ENCODE assay signal across 8 cellular contexts in genomic region chr19:18204394-18205179, GRCh38. TPM values are rescaled to one million over a fixed set of nuclear protein-coding genes. Genes with fewer than 3 reads are reported as not detected.
A peak's percentile ranks its signal among the peaks of the same experiment; 100 is the strongest.
DNase-seq lines count a peak whose midpoint lies in the region; ATAC-seq, FAIRE-seq and TF ChIP-seq lines count a peak whose summit lies in the region.

No MANE protein-coding gene starts in this region.

- POLR2A ChIA-PET in A549 (lab: Yijun Ruan, JAX) (interaction anchor here (1.0 to 2.0 kb wide), 6 partner anchors 10 to 181 kb away, joined by 3 to 14 read pairs (median 5); partner anchors contain the start of genes GDF15, JUND and MPV17L2), RWPE1 (lab: Yijun Ruan, JAX; ENCODE audit: low non-redundant PET) (interaction anchor here (1.0 kb wide), 1 partner anchor 12 kb away, joined by 3 read pairs; the partner anchor contains the start of gene MPV17L2), K562 (lab: Yijun Ruan, JAX) (interaction anchor here (0.6 to 3.5 kb wide), 18 partner anchors 11 to 212 kb away, joined by 3 to 28 read pairs (median 4); partner anchors contain the start of genes GDF15, IFI30, IQCN and JUND)

- peaks cover 14 to 35% of the 10 kb centered on the region in 2 donors for H3K4me1 Mint-ChIP-seq in stimulated activated naive B cell treated with anti-CD40 and anti-IgM and Interleukin-4, amounts not matched to agents 10 μg/mL and 1 μg/mL and 100 μg/mL, for 72 hours

- intact Hi-C loops in K562 (cut with micrococcal nuclease) (loop anchor here (5.0 kb wide), 2 partner anchors 123 to 213 kb away; partner anchors contain the start of gene SSBP4), kidney (cut with DNase I) (no loop called here)

- WGBS in A549 (ENCODE audit: missing lambda C conversion rate), result 2% methylated on average over 17 of the region's 22 CpGs
- 0% methylated on average over 16 of the region's 22 CpGs for WGBS in K562 (ENCODE audit: insufficient coverage, low coverage, missing lambda C conversion rate)

- in situ Hi-C loops in K562 (cut with MboI), result loop anchor here (5.0 kb wide), 1 partner anchor 48 kb away; no protein-coding TSS in a partner anchor

- H3K27ac Mint-ChIP-seq in stimulated activated naive B cell treated with anti-CD40 and anti-IgM and Interleukin-4, amounts not matched to agents 10 μg/mL and 1 μg/mL and 100 μg/mL, for 72 hours, result peak overlapping the region; percentile 94

- H3K9ac ChIP-seq in K562 (ENCODE audit: insufficient read depth in 1 of 2, low read depth in 2 of 2, low read length in 2 of 2) (peak overlapping the region; percentile 86 to 95), kidney (ENCODE audit: low read length in 2 of 2) (peak overlapping the region; percentile 45 to 92)

- H3K4me1 ChIP-seq in A549, result peaks cover 10% of the 10 kb centered on the region; the same call in 2 of the 3 replicates
- peaks cover 14 to 45% of the 10 kb centered on the region in 2 experiments; a peak in 4 of 5 replicates for H3K4me1 ChIP-seq in K562 (replicated peaks in 1 of 2; ENCODE audit: control insufficient read depth in 2 of 2, insufficient read depth in 2 of 2, low read length in 2 of 2)
- H3K4me1 ChIP-seq in kidney (ENCODE audit: control insufficient read depth in 1 of 2, insufficient read depth in 1 of 2, low read depth in 1 of 2, low read length in 2 of 2), result peaks cover 0 to 16% of the 10 kb centered on the region in 2 donors

- H3K36me3 ChIP-seq in K562 (ENCODE audit: control insufficient read depth, insufficient read depth, low read length) (peaks cover 23% of the 10 kb centered on the region; the same call in 1 of the 3 replicates), kidney (ENCODE audit: control insufficient read depth in 1 of 2, insufficient read depth in 2 of 2, low read length in 2 of 2) (peaks cover 2 to 6% of the 10 kb centered on the region in 2 donors)

- H3K4me2 ChIP-seq in A549 (peak overlapping the region; percentile 95), K562 (ENCODE audit: insufficient read depth, low read length) (peak overlapping the region; percentile 82)

- peaks cover 25% of the 10 kb centered on the region for H3K79me2 ChIP-seq in K562 (ENCODE audit: control insufficient read depth, insufficient read depth, low read length)

- TSS peak; percentile 91 for BruUV-seq in K562 (replicated peaks; lab: Mats Ljungman, UMichigan)

- no peak for DNase-seq in A549 (ENCODE audit: low read depth in 1 of 2, low spot score in 1 of 2)
- peak; percentile 73 for DNase-seq in RWPE1 (ENCODE audit: low spot score)
- peak in 1 of 4 experiments; percentile 79 for DNase-seq in K562 (ENCODE audit: extremely low read depth in 1 of 4, low spot score in 3 of 4)
- DNase-seq in kidney, result no peak
- peak; percentile 54 for DNase-seq in stimulated activated naive B cell treated with anti-CD40 and anti-IgM and Interleukin-4, amounts not matched to agents 10 μg/mL and 1 μg/mL and 100 μg/mL, for 72 hours
- no peak for DNase-seq in SW480 (ENCODE audit: low spot score)

- H3K4me3 ChIP-seq in A549 (peak overlapping the region; percentile 57), K562 (peak overlapping the region; percentile 68), kidney (ENCODE audit: low read length in 2 of 2) (peak overlapping the region; percentile 62 to 71)

- FAIRE-seq in A549 (lab: Jason Lieb, UNC), result no peak
- FAIRE-seq in K562 (lab: Jason Lieb, UNC), result no peak
- FAIRE-seq in kidney (lab: Jason Lieb, UNC), result no peak

- peak overlapping the region; percentile 90 for H2AFZ ChIP-seq in K562 (ENCODE audit: low read depth, low read length)

- no peaks in the 10 kb centered on the region for H3K9me3 ChIP-seq in A549
- H3K9me3 ChIP-seq in K562 (replicated peaks; ENCODE audit: control insufficient read depth, insufficient read depth, low read depth, low read length), result no peaks in the 10 kb centered on the region
- no peaks in the 10 kb centered on the region for H3K9me3 ChIP-seq in kidney (ENCODE audit: control insufficient read depth in 1 of 2, low read length in 2 of 2)

- TF ChIP-seq RAD21 in A549 (conservative IDR thresholded peaks at IDR 0.05 in 1 of 2, IDR thresholded peaks at IDR 0.05 in 1 of 2), result no peak
- no peak for TF ChIP-seq RAD21 in K562 (CRISPR knock-in tag; conservative IDR thresholded peaks at IDR 0.05 in 1 of 2, IDR thresholded peaks at IDR 0.05 in 1 of 2)

- H3K36me3 Mint-ChIP-seq in stimulated activated naive B cell treated with anti-CD40 and anti-IgM and Interleukin-4, amounts not matched to agents 10 μg/mL and 1 μg/mL and 100 μg/mL, for 72 hours, result peaks cover 10 to 17% of the 10 kb centered on the region in 2 donors

- TF ChIP-seq POLR2A in A549 (IDR thresholded peaks at IDR 0.05; ENCODE audit: low read length), result no peak
- TF ChIP-seq POLR2A in K562 (conservative IDR thresholded peaks at IDR 0.05), result peak; percentile 53; the same call in 1 of the 2 replicates

- no peaks in the 10 kb centered on the region for H3K9me3 Mint-ChIP-seq in stimulated activated naive B cell treated with anti-CD40 and anti-IgM and Interleukin-4, amounts not matched to agents 10 μg/mL and 1 μg/mL and 100 μg/mL, for 72 hours

- H3K4me3 Mint-ChIP-seq in stimulated activated naive B cell treated with anti-CD40 and anti-IgM and Interleukin-4, amounts not matched to agents 10 μg/mL and 1 μg/mL and 100 μg/mL, for 72 hours, result peak overlapping the region; percentile 88 to 94

- peaks cover 5 to 10% of the 10 kb centered on the region in 2 donors for H3K27me3 Mint-ChIP-seq in stimulated activated naive B cell treated with anti-CD40 and anti-IgM and Interleukin-4, amounts not matched to agents 10 μg/mL and 1 μg/mL and 100 μg/mL, for 72 hours

- H3K9me1 ChIP-seq in K562 (ENCODE audit: control insufficient read depth, insufficient read depth, low read length), result no peaks in the 10 kb centered on the region

- no peak for TF ChIP-seq CTCF in A549 (IDR thresholded peaks at IDR 0.05)
- TF ChIP-seq CTCF in RWPE1 (conservative IDR thresholded peaks at IDR 0.05; ENCODE audit: low read depth), result no peak
- TF ChIP-seq CTCF in K562 (IDR thresholded peaks at IDR 0.05 in 2 of 3, conservative IDR thresholded peaks at IDR 0.05 in 1 of 3; ENCODE audit: insufficient read depth in 2 of 3, low read depth in 1 of 3, low read length in 3 of 3), result no peak
- TF ChIP-seq CTCF in kidney (IDR thresholded peaks at IDR 0.05; ENCODE audit: borderline replicate concordance, extremely low read depth, insufficient read depth), result no peak

- no peak for TF ChIP-seq EP300 in A549 (IDR thresholded peaks at IDR 0.05)
- TF ChIP-seq EP300 in K562 (IDR thresholded peaks at IDR 0.05; ENCODE audit: low read length), result no peak

- ATAC-seq in A549 (peak; percentile 35 to 47), GM18498 (IDR thresholded peaks at IDR 0.05; ENCODE audit: unreplicated experiment) (peak; percentile 15), HG03060 (IDR thresholded peaks at IDR 0.05; ENCODE audit: low read depth, unreplicated experiment) (peak; percentile 6), K562 (peak; percentile 43)
- ATAC-seq in stimulated activated naive B cell treated with anti-CD40 and anti-IgM and Interleukin-4, amounts not matched to agents 10 μg/mL and 1 μg/mL and 100 μg/mL, for 72 hours (replicated peaks), result peak; percentile 12 to 15

- CTCF ChIA-PET in A549 (lab: Yijun Ruan, JAX) (interaction anchor here (0.6 to 8.9 kb wide), 4 partner anchors 13 to 98 kb away, joined by 3 to 86 read pairs (median 6); a partner anchor contains a TSS), RWPE1 (lab: Yijun Ruan, JAX) (interaction anchor here (0.6 to 2.6 kb wide), 5 partner anchors 12 to 206 kb away, joined by 3 to 13 read pairs (median 4); no protein-coding TSS in a partner anchor), K562 (lab: Yijun Ruan, JAX; ENCODE audit: low intra/inter-chr PET ratio) (interaction anchor here (0.8 to 1.1 kb wide), 2 partner anchors 46 to 119 kb away, joined by 3 to 4 read pairs; partner anchors contain the start of gene LSM4)

- no peaks in the 10 kb centered on the region for H3K27me3 ChIP-seq in K562 (ENCODE audit: control insufficient read depth in 2 of 2, insufficient read depth in 2 of 2, low read length in 2 of 2)

- H4K20me1 ChIP-seq in K562 (replicated peaks; ENCODE audit: control insufficient read depth, insufficient read depth, low read length), result no peaks in the 10 kb centered on the region; the same call in 1 of the 2 replicates

- H3K27ac ChIP-seq in A549 (peak overlapping the region; percentile 78 to 87), RWPE1 (peak overlapping the region; percentile 92), K562 (ENCODE audit: extremely low read depth, low read depth, low read length) (peak overlapping the region; percentile 86), kidney (ENCODE audit: low read depth in 2 of 2, low read length in 2 of 2) (peak overlapping the region; percentile 93 to 95)

RNA-seq across cellular contexts. Expression of gene RAB3A, which starts 0.7 kb away (rescaled TPM):
- polyA plus RNA-seq in A549 (2011; rRNA removed), result 0.39 and 1.0 TPM in 2 replicates
- 1.8 and 2.2 TPM in 2 replicates for polyA plus RNA-seq in A549 (2012; cell fraction: cytosol; rRNA removed)
- 1.5 and 2.9 TPM in 2 replicates for polyA plus RNA-seq in A549 (2012; cell fraction: nucleus; rRNA removed)
- 1.0 to 1.6 TPM (median 1.4 TPM) in 3 replicates for polyA plus RNA-seq in A549 (2017; fragmentation: RNase III; extraction: RNeasy Plus Mini Kit Qiagen cat#74134 plus additional on column Dnase treatment)
- polyA minus RNA-seq in A549 (2011; rRNA and poly(A)+ RNA removed), result 4.0 and 4.3 TPM in 2 replicates
- 10.4 and 16.2 TPM in 2 replicates for total RNA-seq in K562 (2011; cell fraction: chromatin; rRNA removed; ENCODE audit: low replicate concordance)
- total RNA-seq in K562 (2011; cell fraction: nucleolus; rRNA removed), result 8.7 and 9.3 TPM in 2 replicates
- total RNA-seq in K562 (2011; cell fraction: nucleoplasm; rRNA removed), result 7.6 and 8.3 TPM in 2 replicates
- 0.86 and 2.5 TPM in 2 replicates for total RNA-seq in K562 (2014; rRNA removed)
- 0.26 and 0.69 TPM in 2 replicates for total RNA-seq in K562 (2014; rRNA removed; fragmentation: Illumina TruSeq; extraction: Trizol)
- total RNA-seq in K562 (2015; rRNA removed; fragmentation: Illumina TruSeq; extraction: Trizol), result 1.6 and 1.7 TPM in 2 replicates
- 3.7 and 5.1 TPM in 2 replicates for total RNA-seq in K562 (2021)
- polyA plus RNA-seq in K562 (2011; rRNA removed), result 0.84 and 2.9 TPM in 2 replicates
- 1.7 and 3.2 TPM in 2 replicates for polyA plus RNA-seq in K562 (2011; cell fraction: cytosol; rRNA removed)
- polyA plus RNA-seq in K562 (2011; cell fraction: nucleus; rRNA removed), result 4.7 and 6.5 TPM in 2 replicates
- polyA plus RNA-seq in K562 (2012), result 1.5 and 2.0 TPM in 2 replicates
- 1.9 and 2.8 TPM in 2 replicates for polyA plus RNA-seq in K562 (2014; fragmentation: Illumina TruSeq; extraction: Trizol)
- polyA plus RNA-seq in K562 (2014; fragmentation: Nextera tagmentation; extraction: Ambion mirVana), result under 1 TPM in 1 of 2 experiments, not detected in 1; 0.17 TPM
- 0.94 and 1.00 TPM in 2 replicates for polyA plus RNA-seq in K562 (2014; rRNA removed)
- polyA minus RNA-seq in K562 (2011; rRNA and poly(A)+ RNA removed), result 6.4 and 9.5 TPM in 2 replicates
- 5.4 and 7.2 TPM in 2 replicates for polyA minus RNA-seq in K562 (2011; cell fraction: cytosol; rRNA and poly(A)+ RNA removed)
- polyA minus RNA-seq in K562 (2011; cell fraction: nucleus; rRNA and poly(A)+ RNA removed), result 3.9 and 8.4 TPM in 2 replicates
- 5.2 TPM for total RNA-seq in kidney
- 10.5 TPM for polyA plus RNA-seq in kidney (ENCODE audit: insufficient read depth, low read depth, low replicate concordance)

RNA-seq across cellular contexts. Expression of gene MPV17L2, which starts 11.6 kb away (rescaled TPM):
- polyA plus RNA-seq in A549 (2011; rRNA removed), result 8.3 and 11.4 TPM in 2 replicates
- 21.3 and 27.1 TPM in 2 replicates for polyA plus RNA-seq in A549 (2012; cell fraction: cytosol; rRNA removed)
- 11.6 and 15.3 TPM in 2 replicates for polyA plus RNA-seq in A549 (2012; cell fraction: nucleus; rRNA removed)
- polyA plus RNA-seq in A549 (2017; fragmentation: RNase III; extraction: RNeasy Plus Mini Kit Qiagen cat#74134 plus additional on column Dnase treatment), result 12.2 to 13.9 TPM (median 12.3 TPM) in 3 replicates
- 11.7 and 13.5 TPM in 2 replicates for polyA minus RNA-seq in A549 (2011; rRNA and poly(A)+ RNA removed)
- total RNA-seq in K562 (2011; cell fraction: chromatin; rRNA removed; ENCODE audit: low replicate concordance), result 8.8 and 30.9 TPM in 2 replicates
- 42.9 and 46.5 TPM in 2 replicates for total RNA-seq in K562 (2011; cell fraction: nucleolus; rRNA removed)
- 23.2 and 24.7 TPM in 2 replicates for total RNA-seq in K562 (2011; cell fraction: nucleoplasm; rRNA removed)
- total RNA-seq in K562 (2014; rRNA removed), result 37.8 and 54.6 TPM in 2 replicates
- 11.7 and 21.1 TPM in 2 replicates for total RNA-seq in K562 (2014; rRNA removed; fragmentation: Illumina TruSeq; extraction: Trizol)
- 27.8 and 28.5 TPM in 2 replicates for total RNA-seq in K562 (2015; rRNA removed; fragmentation: Illumina TruSeq; extraction: Trizol)
- 31.7 and 33.8 TPM in 2 replicates for total RNA-seq in K562 (2021)
- 28.4 and 49.3 TPM in 2 replicates for polyA plus RNA-seq in K562 (2011; rRNA removed)
- polyA plus RNA-seq in K562 (2011; cell fraction: cytosol; rRNA removed), result 61.2 and 112 TPM in 2 replicates
- polyA plus RNA-seq in K562 (2011; cell fraction: nucleus; rRNA removed), result 20.0 and 27.3 TPM in 2 replicates
- polyA plus RNA-seq in K562 (2012), result 30.6 and 34.2 TPM in 2 replicates
- 60.2 and 60.9 TPM in 2 replicates for polyA plus RNA-seq in K562 (2014; fragmentation: Illumina TruSeq; extraction: Trizol)
- 10 to 100 TPM; 10.6 to 11.0 TPM for polyA plus RNA-seq in K562 (2014; fragmentation: Nextera tagmentation; extraction: Ambion mirVana)
- 60.0 and 67.1 TPM in 2 replicates for polyA plus RNA-seq in K562 (2014; rRNA removed)
- polyA minus RNA-seq in K562 (2011; rRNA and poly(A)+ RNA removed), result 14.7 and 21.0 TPM in 2 replicates
- polyA minus RNA-seq in K562 (2011; cell fraction: cytosol; rRNA and poly(A)+ RNA removed), result 13.2 and 21.0 TPM in 2 replicates
- 10.2 and 11.6 TPM in 2 replicates for polyA minus RNA-seq in K562 (2011; cell fraction: nucleus; rRNA and poly(A)+ RNA removed)
- 11.5 TPM for total RNA-seq in kidney
- 31.1 TPM for polyA plus RNA-seq in kidney (ENCODE audit: insufficient read depth, low read depth, low replicate concordance)

RNA-seq across cellular contexts. Expression of gene PDE4C, which starts 21.7 kb away (rescaled TPM):
- polyA plus RNA-seq in A549 (2011; rRNA removed) (0.25 and 0.54 TPM in 2 replicates), A549 (2017; fragmentation: RNase III; extraction: RNeasy Plus Mini Kit Qiagen cat#74134 plus additional on column Dnase treatment) (0.34 to 0.65 TPM (median 0.55 TPM) in 3 replicates), K562 (2011; rRNA removed) (0.60 and 0.81 TPM in 2 replicates), K562 (2014; fragmentation: Illumina TruSeq; extraction: Trizol) (0.06 and 0.24 TPM in 2 replicates), K562 (2014; fragmentation: Nextera tagmentation; extraction: Ambion mirVana) (under 1 TPM; 0.04 to 0.08 TPM), K562 (2014; rRNA removed) (0.81 and 0.89 TPM in 2 replicates), kidney (ENCODE audit: insufficient read depth, low read depth, low replicate concordance) (not detected)
- polyA plus RNA-seq in A549 (2012; cell fraction: cytosol; rRNA removed), result 0.33 and 0.53 TPM in 2 replicates
- polyA plus RNA-seq in A549 (2012; cell fraction: nucleus; rRNA removed), result 2.6 and 3.3 TPM in 2 replicates
- polyA minus RNA-seq in A549 (2011; rRNA and poly(A)+ RNA removed), result 0.21 TPM in 1 of 2 replicates, not detected in the other
- total RNA-seq in K562 (2011; cell fraction: chromatin; rRNA removed; ENCODE audit: low replicate concordance), result 1.9 and 5.1 TPM in 2 replicates
- 2.2 and 3.0 TPM in 2 replicates for total RNA-seq in K562 (2011; cell fraction: nucleolus; rRNA removed)
- total RNA-seq in K562 (2011; cell fraction: nucleoplasm; rRNA removed), result 1.3 and 1.6 TPM in 2 replicates
- total RNA-seq in K562 (2014; rRNA removed) (0.16 and 0.91 TPM in 2 replicates), K562 (2014; rRNA removed; fragmentation: Illumina TruSeq; extraction: Trizol) (0.11 and 0.29 TPM in 2 replicates), K562 (2015; rRNA removed; fragmentation: Illumina TruSeq; extraction: Trizol) (not detected in 2 replicates), K562 (2021) (0.29 and 0.45 TPM in 2 replicates), kidney (2.0 TPM)
- polyA plus RNA-seq in K562 (2011; cell fraction: cytosol; rRNA removed), result 0.83 and 0.88 TPM in 2 replicates
- polyA plus RNA-seq in K562 (2011; cell fraction: nucleus; rRNA removed), result 4.1 and 6.8 TPM in 2 replicates
- 0.17 and 0.22 TPM in 2 replicates for polyA plus RNA-seq in K562 (2012)
- 0.18 TPM in 1 of 2 replicates, not detected in the other for polyA minus RNA-seq in K562 (2011; rRNA and poly(A)+ RNA removed)
- 0.86 TPM in 1 of 2 replicates, not detected in the other for polyA minus RNA-seq in K562 (2011; cell fraction: cytosol; rRNA and poly(A)+ RNA removed)
- polyA minus RNA-seq in K562 (2011; cell fraction: nucleus; rRNA and poly(A)+ RNA removed), result 1.1 and 1.8 TPM in 2 replicates

RNA-seq across cellular contexts. Expression of gene IFI30, which starts 31.0 kb away (rescaled TPM):
- polyA plus RNA-seq in A549 (2011; rRNA removed) (11.2 and 12.3 TPM in 2 replicates), A549 (2017; fragmentation: RNase III; extraction: RNeasy Plus Mini Kit Qiagen cat#74134 plus additional on column Dnase treatment) (13.5 to 19.8 TPM (median 16.8 TPM) in 3 replicates), K562 (2011; rRNA removed) (68.3 and 111 TPM in 2 replicates), K562 (2014; fragmentation: Illumina TruSeq; extraction: Trizol) (108 and 148 TPM in 2 replicates), K562 (2014; fragmentation: Nextera tagmentation; extraction: Ambion mirVana) (100 to 1,000 TPM; 343 to 430 TPM), K562 (2014; rRNA removed) (129 and 166 TPM in 2 replicates), kidney (ENCODE audit: insufficient read depth, low read depth, low replicate concordance) (173 TPM)
- 18.6 and 19.4 TPM in 2 replicates for polyA plus RNA-seq in A549 (2012; cell fraction: cytosol; rRNA removed)
- polyA plus RNA-seq in A549 (2012; cell fraction: nucleus; rRNA removed), result 25.4 and 27.4 TPM in 2 replicates
- 11.9 and 12.8 TPM in 2 replicates for polyA minus RNA-seq in A549 (2011; rRNA and poly(A)+ RNA removed)
- 38.5 and 88.6 TPM in 2 replicates for total RNA-seq in K562 (2011; cell fraction: chromatin; rRNA removed; ENCODE audit: low replicate concordance)
- 187 and 195 TPM in 2 replicates for total RNA-seq in K562 (2011; cell fraction: nucleolus; rRNA removed)
- total RNA-seq in K562 (2011; cell fraction: nucleoplasm; rRNA removed), result 104 and 132 TPM in 2 replicates
- total RNA-seq in K562 (2014; rRNA removed) (109 and 168 TPM in 2 replicates), K562 (2014; rRNA removed; fragmentation: Illumina TruSeq; extraction: Trizol) (56.6 and 63.7 TPM in 2 replicates), K562 (2015; rRNA removed; fragmentation: Illumina TruSeq; extraction: Trizol) (74.3 and 78.9 TPM in 2 replicates), K562 (2021) (103 and 119 TPM in 2 replicates), kidney (109 TPM)
- polyA plus RNA-seq in K562 (2011; cell fraction: cytosol; rRNA removed), result 119 and 287 TPM in 2 replicates
- 39.3 and 70.8 TPM in 2 replicates for polyA plus RNA-seq in K562 (2011; cell fraction: nucleus; rRNA removed)
- 58.1 and 113 TPM in 2 replicates for polyA plus RNA-seq in K562 (2012)
- polyA minus RNA-seq in K562 (2011; rRNA and poly(A)+ RNA removed), result 52.6 and 94.8 TPM in 2 replicates
- polyA minus RNA-seq in K562 (2011; cell fraction: cytosol; rRNA and poly(A)+ RNA removed), result 53.2 and 63.4 TPM in 2 replicates
- 10.0 and 11.3 TPM in 2 replicates for polyA minus RNA-seq in K562 (2011; cell fraction: nucleus; rRNA and poly(A)+ RNA removed)

RNA-seq across cellular contexts. Expression of gene PIK3R2, which starts 51.6 kb away (rescaled TPM):
- polyA plus RNA-seq in A549 (2011; rRNA removed), result 5.3 and 6.7 TPM in 2 replicates
- polyA plus RNA-seq in A549 (2012; cell fraction: cytosol; rRNA removed), result 8.3 and 12.6 TPM in 2 replicates
- polyA plus RNA-seq in A549 (2012; cell fraction: nucleus; rRNA removed), result 13.9 and 20.4 TPM in 2 replicates
- 8.3 to 12.4 TPM (median 9.3 TPM) in 3 replicates for polyA plus RNA-seq in A549 (2017; fragmentation: RNase III; extraction: RNeasy Plus Mini Kit Qiagen cat#74134 plus additional on column Dnase treatment)
- 4.8 and 7.7 TPM in 2 replicates for polyA minus RNA-seq in A549 (2011; rRNA and poly(A)+ RNA removed)
- 17.4 and 45.8 TPM in 2 replicates for total RNA-seq in K562 (2011; cell fraction: chromatin; rRNA removed; ENCODE audit: low replicate concordance)
- 15.9 and 22.2 TPM in 2 replicates for total RNA-seq in K562 (2011; cell fraction: nucleolus; rRNA removed)
- 10.8 and 13.3 TPM in 2 replicates for total RNA-seq in K562 (2011; cell fraction: nucleoplasm; rRNA removed)
- 10.8 and 15.3 TPM in 2 replicates for total RNA-seq in K562 (2014; rRNA removed)
- total RNA-seq in K562 (2014; rRNA removed; fragmentation: Illumina TruSeq; extraction: Trizol), result 3.3 and 4.7 TPM in 2 replicates
- total RNA-seq in K562 (2015; rRNA removed; fragmentation: Illumina TruSeq; extraction: Trizol), result 6.6 and 6.8 TPM in 2 replicates
- total RNA-seq in K562 (2021), result 37.9 and 41.2 TPM in 2 replicates
- 5.3 and 7.8 TPM in 2 replicates for polyA plus RNA-seq in K562 (2011; rRNA removed)
- polyA plus RNA-seq in K562 (2011; cell fraction: cytosol; rRNA removed), result 5.8 and 9.6 TPM in 2 replicates
- 15.7 and 21.7 TPM in 2 replicates for polyA plus RNA-seq in K562 (2011; cell fraction: nucleus; rRNA removed)
- 16.2 and 18.1 TPM in 2 replicates for polyA plus RNA-seq in K562 (2012)
- 1.5 and 1.6 TPM in 2 replicates for polyA plus RNA-seq in K562 (2014; fragmentation: Illumina TruSeq; extraction: Trizol)
- polyA plus RNA-seq in K562 (2014; fragmentation: Nextera tagmentation; extraction: Ambion mirVana), result under 1 TPM; 0.39 to 0.65 TPM
- polyA plus RNA-seq in K562 (2014; rRNA removed), result 6.1 and 14.0 TPM in 2 replicates
- polyA minus RNA-seq in K562 (2011; rRNA and poly(A)+ RNA removed), result 4.9 and 5.2 TPM in 2 replicates
- polyA minus RNA-seq in K562 (2011; cell fraction: cytosol; rRNA and poly(A)+ RNA removed), result 19.0 and 26.3 TPM in 2 replicates
- 5.9 and 12.0 TPM in 2 replicates for polyA minus RNA-seq in K562 (2011; cell fraction: nucleus; rRNA and poly(A)+ RNA removed)
- total RNA-seq in kidney, result 29.6 TPM
- 10.1 TPM for polyA plus RNA-seq in kidney (ENCODE audit: insufficient read depth, low read depth, low replicate concordance)

Comparison
In these comparisons a context has a peak if more than half of its experiments do, and no peak if none do; other contexts are left out.
1. DNase-seq: peak in RWPE1 (single experiment) and stimulated activated naive B cell treated with anti-CD40 and anti-IgM and Interleukin-4, amounts not matched to agents 10 μg/mL and 1 μg/mL and 100 μg/mL, for 72 hours (single experiment); none in A549 (0 of 2), kidney (single experiment) and SW480 (single experiment).
2. Of the 35 proteins assayed by ChIP-seq in both K562 and A549: peak only in K562: HDAC2, POLR2A, REST and RNF2; only in A549: none; in both: PHF8; in neither: 28; mixed calls (peak in some experiments, not most) for 2.
3. Peak in every context shown above with its lines, with median percentiles within 50 percentile points of each other: ATAC-seq, H3K27ac ChIP-seq and H3K4me3 ChIP-seq.